In genomic region chr10:6542999-6543430, GRCh38 we compare ENCODE assay signal across 9 cellular contexts. TPM values are rescaled to one million over a fixed set of nuclear protein-coding genes. Genes with fewer than 3 reads are reported as not detected.
DNase-seq lines count a peak whose midpoint lies in the region; ATAC-seq and TF ChIP-seq lines count a peak whose summit lies in the region.
"Had no signal": no experiment of that assay in that cellular context is flagged by ENCODE, and none has a peak within 500 bp of the region (broad histone marks: within the 10 kb centered on the region; RNA-seq: fewer than 3 reads in every experiment).

No MANE protein-coding gene starts in this region.

- H3K36me3 Mint-ChIP-seq in activated T-helper 1 cell treated with anti-CD3 and anti-CD28 coated beads, Interleukin-12 subunit alpha, Interleukin-12 subunit beta, Interleukin-2, Interleukin-4 antibody, amounts not matched to agents 30 ng/mL and 10 ng/mL and 1 ng/mL, durations not matched to agents 14 hours and 24 hours and 36 hours (ENCODE audit: low read depth) = peaks cover 16% of the 10 kb centered on the region

- H3K4me3 ChIP-seq in GM08714 (ENCODE audit: low read length) = peak overlapping the region; percentile 46; the same call in 1 of the 2 replicates
- no peak overlapping the region for H3K4me3 ChIP-seq in NB4 (ENCODE audit: low read depth, low read length)
- H3K4me3 ChIP-seq in mucosa of stomach (ENCODE audit: low read length) = peak overlapping the region; percentile 50
- no peak overlapping the region for H3K4me3 ChIP-seq in prostate gland

- WGBS in prostate gland = 32% methylated on average over 9 of the region's 9 CpGs

- H3K9me3 ChIP-seq in mucosa of stomach (ENCODE audit: control insufficient read depth, low read length) (no peaks in the 10 kb centered on the region), prostate gland (no peaks in the 10 kb centered on the region)

- H3K27ac ChIP-seq in prostate gland = no peak overlapping the region

- H3K27ac Mint-ChIP-seq in activated T-helper 1 cell treated with anti-CD3 and anti-CD28 coated beads, Interleukin-12 subunit alpha, Interleukin-12 subunit beta, Interleukin-2, Interleukin-4 antibody, amounts not matched to agents 30 ng/mL and 10 ng/mL and 1 ng/mL, durations not matched to agents 14 hours and 24 hours and 36 hours = peak overlapping the region; percentile 99

- H3K4me1 Mint-ChIP-seq in activated T-helper 1 cell treated with anti-CD3 and anti-CD28 coated beads, Interleukin-12 subunit alpha, Interleukin-12 subunit beta, Interleukin-2, Interleukin-4 antibody, amounts not matched to agents 30 ng/mL and 10 ng/mL and 1 ng/mL, durations not matched to agents 14 hours and 24 hours and 36 hours (ENCODE audit: low read depth) = peaks cover 74% of the 10 kb centered on the region

- H3K36me3 ChIP-seq in mucosa of stomach (ENCODE audit: control insufficient read depth, insufficient read depth, low read length) = no peaks in the 10 kb centered on the region
- H3K36me3 ChIP-seq in prostate gland = no peaks in the 10 kb centered on the region

- no peaks in the 10 kb centered on the region for H3K27me3 Mint-ChIP-seq in activated T-helper 1 cell treated with anti-CD3 and anti-CD28 coated beads, Interleukin-12 subunit alpha, Interleukin-12 subunit beta, Interleukin-2, Interleukin-4 antibody, amounts not matched to agents 30 ng/mL and 10 ng/mL and 1 ng/mL, durations not matched to agents 14 hours and 24 hours and 36 hours (ENCODE audit: insufficient read depth)

- DNase-seq in NB4 (ENCODE audit: low read depth) (peak; percentile 27), NCI-H510A (lab: John Stamatoyannopoulos, UW) (no peak), OCI-M2 (lab: John Stamatoyannopoulos, UW; ENCODE audit: unreplicated experiment) (no peak), prostate gland (ENCODE audit: low spot score) (no peak)
- peak; percentile 64 for DNase-seq in activated T-helper 1 cell treated with anti-CD3 and anti-CD28 coated beads, Interleukin-12 subunit alpha, Interleukin-12 subunit beta, Interleukin-2, Interleukin-4 antibody, amounts not matched to agents 30 ng/mL and 10 ng/mL and 1 ng/mL, durations not matched to agents 14 hours and 24 hours and 36 hours (ENCODE audit: low spot score)
- DNase-seq: NCI-H526 treated with DMSO at 0.1 percent for 48 hours had no signal

- H3K4me1 ChIP-seq in mucosa of stomach (ENCODE audit: control insufficient read depth, insufficient read depth, low read length) (no peaks in the 10 kb centered on the region), prostate gland (replicated peaks) (no peaks in the 10 kb centered on the region)

- no peaks in the 10 kb centered on the region for H3K9me3 Mint-ChIP-seq in activated T-helper 1 cell treated with anti-CD3 and anti-CD28 coated beads, Interleukin-12 subunit alpha, Interleukin-12 subunit beta, Interleukin-2, Interleukin-4 antibody, amounts not matched to agents 30 ng/mL and 10 ng/mL and 1 ng/mL, durations not matched to agents 14 hours and 24 hours and 36 hours

- H3K27me3 ChIP-seq in mucosa of stomach (ENCODE audit: control insufficient read depth, insufficient read depth, low read length) = no peaks in the 10 kb centered on the region
- H3K27me3 ChIP-seq in prostate gland (replicated peaks; ENCODE audit: insufficient read depth) = no peaks in the 10 kb centered on the region

- intact Hi-C loops in activated T-helper 1 cell treated with anti-CD3 and anti-CD28 coated beads, Interleukin-12 subunit alpha, Interleukin-12 subunit beta, Interleukin-2, Interleukin-4 antibody, amounts not matched to agents 30 ng/mL and 10 ng/mL and 1 ng/mL, durations not matched to agents 14 hours and 24 hours and 36 hours (cut with micrococcal nuclease) = loop anchor here (1.0 to 2.0 kb wide), 13 partner anchors 13 to 398 kb away; partner anchors contain the start of gene PRKCQ
- intact Hi-C loops in prostate gland (cut with DNase I) = no loop called here

- TF ChIP-seq CTCF in NB4 (IDR thresholded peaks at IDR 0.05; ENCODE audit: low read depth, low read length) (no peak), prostate gland (IDR thresholded peaks at IDR 0.05) (no peak)

- H3K9ac ChIP-seq in mucosa of stomach (ENCODE audit: low read length) = peak overlapping the region; percentile 44

- peak overlapping the region; percentile 86 for H3K4me3 Mint-ChIP-seq in activated T-helper 1 cell treated with anti-CD3 and anti-CD28 coated beads, Interleukin-12 subunit alpha, Interleukin-12 subunit beta, Interleukin-2, Interleukin-4 antibody, amounts not matched to agents 30 ng/mL and 10 ng/mL and 1 ng/mL, durations not matched to agents 14 hours and 24 hours and 36 hours

- TF ChIP-seq POLR2A in NB4 (IDR thresholded peaks at IDR 0.05; ENCODE audit: extremely low read depth, insufficient read length) (no peak), prostate gland (IDR thresholded peaks at IDR 0.05) (no peak)

- no peak for ATAC-seq in GM21529 (IDR thresholded peaks at IDR 0.05; ENCODE audit: unreplicated experiment)

RNA-seq across cellular contexts. Expression of gene PRKCQ, which starts 37.1 kb away (rescaled TPM):
- total RNA-seq in activated T-helper 1 cell treated with anti-CD3 and anti-CD28 coated beads, Interleukin-12 subunit alpha, Interleukin-12 subunit beta, Interleukin-2, Interleukin-4 antibody, amounts not matched to agents 30 ng/mL and 10 ng/mL and 1 ng/mL, durations not matched to agents 14 hours and 24 hours and 36 hours = 45.9 and 50.4 TPM in 2 replicates
- total RNA-seq in prostate gland = 1 to 10 TPM in 1 of 2 donors, under 1 TPM in 1; 0.87 to 1.4 TPM

Comparison
In these comparisons a context has a peak if more than half of its experiments do, and no peak if none do; other contexts are left out.
1. H3K4me3 ChIP-seq: peak in GM08714 (single experiment) and mucosa of stomach (single experiment); none in NB4 (single experiment) and prostate gland (0 of 2).
2. DNase-seq: peak in NB4 (single experiment) and activated T-helper 1 cell treated with anti-CD3 and anti-CD28 coated beads, Interleukin-12 subunit alpha, Interleukin-12 subunit beta, Interleukin-2, Interleukin-4 antibody, amounts not matched to agents 30 ng/mL and 10 ng/mL and 1 ng/mL, durations not matched to agents 14 hours and 24 hours and 36 hours (single experiment); none in NCI-H510A (single experiment), OCI-M2 (single experiment) and prostate gland (single experiment).
3. RNA of gene PRKCQ, which starts 37.1 kb away (total RNA-seq): 45.9 to 50.4 TPM in activated T-helper 1 cell treated with anti-CD3 and anti-CD28 coated beads, Interleukin-12 subunit alpha, Interleukin-12 subunit beta, Interleukin-2, Interleukin-4 antibody, amounts not matched to agents 30 ng/mL and 10 ng/mL and 1 ng/mL, durations not matched to agents 14 hours and 24 hours and 36 hours; 0.87 to 1.4 TPM in prostate gland; every median in the first group is over 10 times any median in the second.